ENCODE assay signal across 8 cellular contexts in the genomic region with DNA sequence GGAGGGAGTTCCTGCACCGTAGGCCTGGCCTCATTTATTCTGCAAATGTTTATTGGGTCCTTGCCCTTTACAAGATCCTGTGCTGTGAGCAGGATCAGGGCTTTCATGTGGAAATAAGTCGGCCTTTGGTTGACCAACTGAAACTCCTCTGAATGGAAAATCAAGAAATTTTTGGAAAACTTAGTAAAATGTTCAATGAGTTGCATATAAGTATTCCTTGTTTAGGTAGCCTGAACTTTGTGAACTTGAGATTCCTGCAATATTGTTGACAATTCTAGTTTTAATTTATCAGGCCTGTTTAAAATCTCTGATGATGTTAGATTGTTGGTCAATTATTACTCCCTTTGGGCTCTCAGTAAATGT. TPM values are rescaled to one million over a fixed set of nuclear protein-coding genes. Genes with fewer than 3 reads are reported as not detected.
A peak's percentile ranks its signal among the peaks of the same experiment; 100 is the strongest.
DNase-seq lines count a peak whose midpoint lies in the region; ATAC-seq and TF ChIP-seq lines count a peak whose summit lies in the region.

No MANE protein-coding gene starts in this region.

- H3K4me3 Mint-ChIP-seq in T-helper 2 cell treated with Interferon-gamma antibody and Interleukin-4, amounts not matched to agents 5 μg/mL and 100 μg/mL, for 36 hours, result peak overlapping the region; percentile 97

- H3K27ac ChIP-seq in ascending aorta, result peak overlapping the region; percentile 88 to 91

- DNase-seq in T-helper 2 cell treated with Interferon-gamma antibody and Interleukin-4, amounts not matched to agents 5 μg/mL and 100 μg/mL, for 36 hours (ENCODE audit: low spot score), result no peak
- DNase-seq in T-helper 2 cell (no peak), ascending aorta (ENCODE audit: low spot score in 2 of 2) (no peak), left colon (no peak), superior temporal gyrus (ENCODE audit: extremely low spot score) (peak; percentile 46), DMS 273 treated with DMSO at 0.1 percent for 48 hours (lab: John Stamatoyannopoulos, UW) (no peak), NOMO-1 (lab: John Stamatoyannopoulos, UW; ENCODE audit: unreplicated experiment in 2 of 2) (no peak)

- H3K4me1 ChIP-seq in ascending aorta, result peaks cover 10 to 33% of the 10 kb centered on the region in 2 donors

- no peaks in the 10 kb centered on the region for H3K27me3 Mint-ChIP-seq in T-helper 2 cell treated with Interferon-gamma antibody and Interleukin-4, amounts not matched to agents 5 μg/mL and 100 μg/mL, for 36 hours (ENCODE audit: low read depth)

- TF ChIP-seq CTCF in ascending aorta (IDR thresholded peaks at IDR 0.05), result no peak

- ATAC-seq in left colon, result peak; percentile 11
- no peak for ATAC-seq in HG03354 (IDR thresholded peaks at IDR 0.05; ENCODE audit: poor library complexity, severe bottlenecking, unreplicated experiment)

- H3K4me1 Mint-ChIP-seq in T-helper 2 cell treated with Interferon-gamma antibody and Interleukin-4, amounts not matched to agents 5 μg/mL and 100 μg/mL, for 36 hours (ENCODE audit: low read depth), result peaks cover 34% of the 10 kb centered on the region

- H3K27me3 ChIP-seq in ascending aorta, result no peaks in the 10 kb centered on the region

- peaks cover 57% of the 10 kb centered on the region for H3K36me3 Mint-ChIP-seq in T-helper 2 cell treated with Interferon-gamma antibody and Interleukin-4, amounts not matched to agents 5 μg/mL and 100 μg/mL, for 36 hours (ENCODE audit: low read depth)

- peak overlapping the region; percentile 88 for H3K27ac Mint-ChIP-seq in T-helper 2 cell treated with Interferon-gamma antibody and Interleukin-4, amounts not matched to agents 5 μg/mL and 100 μg/mL, for 36 hours

- intact Hi-C loops in ascending aorta (cut with DNase I), result loop anchor here (1.0 to 5.0 kb wide), 4 partner anchors 63 to 1501 kb away; partner anchors contain the start of genes HNRNPH1, PHYKPL and RUFY1
- intact Hi-C loops in left colon (cut with DNase I, micrococcal nuclease), result no loop called here

- no peaks in the 10 kb centered on the region for H3K9me3 Mint-ChIP-seq in T-helper 2 cell treated with Interferon-gamma antibody and Interleukin-4, amounts not matched to agents 5 μg/mL and 100 μg/mL, for 36 hours

- H3K4me3 ChIP-seq in ascending aorta, result peak overlapping the region; percentile 92 to 93

- H3K9me3 ChIP-seq in ascending aorta, result no peaks in the 10 kb centered on the region

- peaks cover 20 to 22% of the 10 kb centered on the region in 2 donors for H3K36me3 ChIP-seq in ascending aorta

RNA-seq across cellular contexts. Expression of gene MAML1, which starts 1.1 kb away (rescaled TPM):
- total RNA-seq in ascending aorta (42.6 TPM), left colon (10 to 100 TPM; 22.1 to 24.9 TPM)

RNA-seq across cellular contexts. Expression of gene CANX, which starts 35.0 kb away (rescaled TPM):
- total RNA-seq in ascending aorta (214 TPM), left colon (100 to 1,000 TPM; 506 to 601 TPM)

RNA-seq across cellular contexts. Expression of gene CBY3, which starts 52.9 kb away (rescaled TPM):
- total RNA-seq in ascending aorta (not detected), left colon (not detected)
